27 cellular contexts compared by ENCODE assay signal in genomic region chr14:41295734-41296133, GRCh38.
"Had no signal": no experiment of that assay in that cellular context is flagged by ENCODE, and none has a peak within 500 bp of the region (broad histone marks: within the 10 kb centered on the region; RNA-seq: fewer than 3 reads in every experiment).

No MANE protein-coding gene starts in this region.

- H3K9me3 ChIP-seq: colonic mucosa, esophagus muscularis mucosa, esophagus squamous epithelium, gastrocnemius medialis, gastroesophageal sphincter had no signal

- H3K4me3 Mint-ChIP-seq: dendritic cell treated with granulocyte-macrophage colony-stimulating factor and Interleukin-4, amounts not matched to agents 40 ng/mL and 50 ng/mL, for 4 days; effector memory CD8-positive, alpha-beta T cell; endodermal cell had no signal

- FAIRE-seq: colon, endothelial cell of umbilical vein had no signal

- DNase-seq: colonic mucosa; cortex of kidney; dermis blood vessel endothelial cell; dorsolateral prefrontal cortex; effector CD4-positive, alpha-beta T cell; effector CD8-positive, alpha-beta T cell; effector memory CD4-positive, alpha-beta T cell; effector memory CD8-positive, alpha-beta T cell; endodermal cell; erythroblast; esophagus squamous epithelium; foreskin fibroblast; foreskin keratinocyte; foreskin melanocyte; gastrocnemius medialis; glutamatergic neuron; head of caudate nucleus; heart left ventricle; heart right ventricle had no signal

- H3K27ac Mint-ChIP-seq: dendritic cell treated with granulocyte-macrophage colony-stimulating factor and Interleukin-4, amounts not matched to agents 40 ng/mL and 50 ng/mL, for 4 days; effector memory CD8-positive, alpha-beta T cell; endodermal cell had no signal

- H3K9me3 Mint-ChIP-seq: dendritic cell treated with granulocyte-macrophage colony-stimulating factor and Interleukin-4, amounts not matched to agents 40 ng/mL and 50 ng/mL, for 4 days; endodermal cell had no signal

- H3K36me3 ChIP-seq: colonic mucosa, esophagus muscularis mucosa, esophagus squamous epithelium, gastrocnemius medialis, gastroesophageal sphincter, heart left ventricle, heart right ventricle had no signal

- H3K4me1 ChIP-seq: colonic mucosa, esophagus muscularis mucosa, esophagus squamous epithelium, foreskin keratinocyte, gastrocnemius medialis, gastroesophageal sphincter, heart left ventricle, heart right ventricle had no signal

- H3K27me3 Mint-ChIP-seq: dendritic cell treated with granulocyte-macrophage colony-stimulating factor and Interleukin-4, amounts not matched to agents 40 ng/mL and 50 ng/mL, for 4 days; effector memory CD8-positive, alpha-beta T cell had no signal

- H3K27me3 ChIP-seq: colonic mucosa, dorsolateral prefrontal cortex, esophagus muscularis mucosa, esophagus squamous epithelium, foreskin keratinocyte, gastrocnemius medialis, gastroesophageal sphincter, heart left ventricle, heart right ventricle had no signal

- H3K4me3 ChIP-seq: colonic mucosa, coronary artery, dorsolateral prefrontal cortex, esophagus muscularis mucosa, esophagus squamous epithelium, gastrocnemius medialis, gastroesophageal sphincter, heart left ventricle, heart right ventricle had no signal

- H3K27ac ChIP-seq: colonic mucosa, coronary artery, dorsolateral prefrontal cortex, epithelial cell of prostate, esophagus muscularis mucosa, esophagus squamous epithelium, foreskin keratinocyte, gastrocnemius medialis, gastroesophageal sphincter, heart left ventricle, heart right ventricle had no signal

- ATAC-seq: effector memory CD8-positive, alpha-beta T cell; esophagus mucosa; foreskin keratinocyte; gastrocnemius medialis; gastroesophageal sphincter; heart left ventricle; heart right ventricle had no signal
